Comparison of ENCODE assay signal across 8 cellular contexts in genomic region chr19:41263042-41263849, GRCh38. TPM values are rescaled to one million over a fixed set of nuclear protein-coding genes. Genes with fewer than 3 reads are reported as not detected.
A peak's percentile ranks its signal among the peaks of the same experiment; 100 is the strongest.
DNase-seq lines count a peak whose midpoint lies in the region; ATAC-seq and TF ChIP-seq lines count a peak whose summit lies in the region.

No MANE protein-coding gene starts in this region.

- H3K27ac ChIP-seq in ACC112 (ENCODE audit: low read depth, low read length) (peak overlapping the region; percentile 94), osteoblast (ENCODE audit: low read depth, low read length) (peak overlapping the region; percentile 96), thymus (ENCODE audit: low read depth) (peak overlapping the region; percentile 100)

- TF ChIP-seq CTCF in fibroblast of villous mesenchyme (IDR thresholded peaks at IDR 0.05; ENCODE audit: insufficient read depth, low read depth, low read length) (no peak), osteoblast (IDR thresholded peaks at IDR 0.05; ENCODE audit: extremely low read depth, low read depth, low read length) (no peak)

- H3K4me2 ChIP-seq in osteoblast (ENCODE audit: insufficient read depth, low read length) = peak overlapping the region; percentile 99

- H3K4me3 ChIP-seq in ACC112 (ENCODE audit: low read depth, low read length) (peak overlapping the region; percentile 91), fibroblast of villous mesenchyme (ENCODE audit: low read depth, low read length) (peak overlapping the region; percentile 86), osteoblast (ENCODE audit: insufficient read depth, low read length) (peak overlapping the region; percentile 82), thymus (ENCODE audit: low read length) (peak overlapping the region; percentile 74)

- peaks cover 15% of the 10 kb centered on the region for H3K4me1 ChIP-seq in ACC112 (ENCODE audit: control insufficient read depth, insufficient read depth, low read length, unreplicated experiment)
- peaks cover 32% of the 10 kb centered on the region for H3K4me1 ChIP-seq in osteoblast (ENCODE audit: insufficient read depth, low read length)
- peaks cover 24% of the 10 kb centered on the region for H3K4me1 ChIP-seq in thymus (ENCODE audit: control insufficient read depth, insufficient read depth, low read length)

- peaks cover 3% of the 10 kb centered on the region; the same call in 1 of the 2 replicates for H3K36me3 ChIP-seq in ACC112 (ENCODE audit: insufficient read depth, low read length)
- H3K36me3 ChIP-seq in osteoblast (ENCODE audit: insufficient read depth, low read length) = peaks cover 44% of the 10 kb centered on the region
- H3K36me3 ChIP-seq in thymus (ENCODE audit: control insufficient read depth, insufficient read depth) = peaks cover 8% of the 10 kb centered on the region

- H3K79me2 ChIP-seq in ACC112 (ENCODE audit: control insufficient read depth, insufficient read depth, low read length, unreplicated experiment) (peaks cover 38% of the 10 kb centered on the region), osteoblast (ENCODE audit: insufficient read depth, low read length) (peaks cover 41% of the 10 kb centered on the region)

- no peaks in the 10 kb centered on the region for H3K27me3 ChIP-seq in ACC112 (ENCODE audit: insufficient read depth, low read length)
- no peaks in the 10 kb centered on the region for H3K27me3 ChIP-seq in osteoblast (ENCODE audit: insufficient read depth, low read length)
- H3K27me3 ChIP-seq in thymus (ENCODE audit: control insufficient read depth, insufficient read depth) = no peaks in the 10 kb centered on the region

- ATAC-seq in GM18519 (IDR thresholded peaks at IDR 0.05; ENCODE audit: low FRiP score, unreplicated experiment) (peak; percentile 1), HG03457 (IDR thresholded peaks at IDR 0.05; ENCODE audit: unreplicated experiment) (peak; percentile 20)

- DNase-seq in RKO (ENCODE audit: low spot score) (peak; percentile 86), fibroblast of villous mesenchyme (ENCODE audit: low read depth) (peak; percentile 93), osteoblast (ENCODE audit: insufficient read length, low spot score, missing footprints) (peak; percentile 86)
- peak; percentile 94 for DNase-seq in activated effector memory CD4-positive, alpha-beta T cell treated with anti-CD3 and anti-CD28 coated beads, Interleukin-2, amount 50 U/mL, for 16 hours

- under 1% methylated on average over 46 of the region's 46 CpGs for WGBS in thymus

- peaks cover 20% of the 10 kb centered on the region for H4K20me1 ChIP-seq in osteoblast (ENCODE audit: insufficient read depth, low read length)

- H3K9me3 ChIP-seq in osteoblast (ENCODE audit: low read depth, low read length) = no peaks in the 10 kb centered on the region
- H3K9me3 ChIP-seq in thymus (ENCODE audit: control insufficient read depth) = no peaks in the 10 kb centered on the region

- H2AFZ ChIP-seq in ACC112 (ENCODE audit: low read length, unreplicated experiment) (peak overlapping the region; percentile 82), osteoblast (ENCODE audit: low read length) (peak overlapping the region; percentile 11)

RNA-seq across cellular contexts. Expression of gene HNRNPUL1, which starts 0.9 kb away (rescaled TPM):
- 123 and 128 TPM in 2 replicates for total RNA-seq in fibroblast of villous mesenchyme
- 113 and 114 TPM in 2 replicates for total RNA-seq in osteoblast
- polyA plus RNA-seq in thymus = 98.7 TPM

RNA-seq across cellular contexts. Expression of gene AXL, which starts 44.2 kb away (rescaled TPM):
- total RNA-seq in fibroblast of villous mesenchyme (360 and 363 TPM in 2 replicates), osteoblast (355 and 368 TPM in 2 replicates)
- 9.5 TPM for polyA plus RNA-seq in thymus

RNA-seq across cellular contexts. Expression of gene CCDC97, which starts 46.7 kb away (rescaled TPM):
- 9.7 and 11.2 TPM in 2 replicates for total RNA-seq in fibroblast of villous mesenchyme
- total RNA-seq in osteoblast = 9.0 and 11.2 TPM in 2 replicates
- polyA plus RNA-seq in thymus = 15.4 TPM

Comparison
In these comparisons a context has a peak if more than half of its experiments do, and no peak if none do; other contexts are left out.
1. Peak in every context shown above with its lines: DNase-seq, ATAC-seq, H3K4me3 ChIP-seq and H3K27ac ChIP-seq.